8 cellular contexts compared by ENCODE assay signal in the genomic region with DNA sequence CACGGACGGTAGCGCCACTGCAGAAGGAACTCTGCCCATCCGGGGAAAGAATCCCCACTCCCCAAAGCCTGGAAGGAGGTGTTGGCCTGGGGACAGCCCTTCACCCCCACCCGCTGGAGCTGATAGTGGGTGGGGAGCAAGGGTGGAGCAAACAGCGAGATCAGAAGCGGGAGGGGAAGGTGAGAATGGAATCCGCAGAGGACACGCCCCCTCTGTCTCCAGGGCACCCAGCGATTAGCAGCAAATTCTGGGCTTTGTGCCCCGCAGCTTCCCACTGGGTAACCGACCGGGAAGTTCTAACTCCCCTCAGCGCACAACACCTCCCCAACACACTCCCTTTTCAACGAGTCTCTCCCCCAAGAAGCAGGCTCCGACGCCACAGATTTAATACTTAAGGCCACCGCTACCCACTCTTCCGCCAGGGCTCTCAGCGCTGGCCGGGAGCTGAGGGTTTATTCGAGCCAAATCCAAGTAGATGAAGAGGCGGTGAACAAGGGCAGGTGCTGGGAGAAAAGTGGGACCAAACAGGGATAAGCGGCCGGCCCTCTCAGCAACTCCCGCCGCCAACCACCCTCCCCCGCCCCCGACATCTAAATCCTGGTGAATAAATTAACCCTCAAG. TPM values are rescaled to one million over a fixed set of nuclear protein-coding genes. Genes with fewer than 3 reads are reported as not detected.
A peak's percentile ranks its signal among the peaks of the same experiment; 100 is the strongest.
DNase-seq lines count a peak whose midpoint lies in the region; ATAC-seq and TF ChIP-seq lines count a peak whose summit lies in the region.

No MANE protein-coding gene starts in this region.

- RAD21 ChIA-PET in HCT116 (lab: Charles Lee; ENCODE audit: low non-redundant PET in 1 of 2, low total read pairs in 2 of 2, uncharacterized antibody in 2 of 2, unreplicated experiment in 2 of 2): no interaction called here

- peak overlapping the region; percentile 73 for H3K9ac ChIP-seq in HCT116 (ENCODE audit: low read length)
- H3K9ac ChIP-seq in mesendoderm (ENCODE audit: low read length): peak overlapping the region; percentile 83

- no peak overlapping the region for H2BK120ac ChIP-seq in mesendoderm (ENCODE audit: low read depth, low read length)

- H3K4me1 ChIP-seq in HCT116 (ENCODE audit: control insufficient read depth in 1 of 2, insufficient read depth in 2 of 2, low read length in 2 of 2): peaks cover 29 to 37% of the 10 kb centered on the region in 2 experiments
- H3K4me1 ChIP-seq in RWPE2 (ENCODE audit: insufficient read depth, poor library complexity, severe bottlenecking): peaks cover 4% of the 10 kb centered on the region
- H3K4me1 ChIP-seq in effector memory CD4-positive, alpha-beta T cell (ENCODE audit: control insufficient read depth, insufficient read depth, low read length, poor library complexity, severe bottlenecking): peaks cover 19% of the 10 kb centered on the region
- H3K4me1 ChIP-seq in mesendoderm (ENCODE audit: control insufficient read depth, low read depth, low read length): peaks cover 10% of the 10 kb centered on the region
- H3K4me1 ChIP-seq in urinary bladder (ENCODE audit: insufficient read depth): no peaks in the 10 kb centered on the region

- no peak overlapping the region for H4K8ac ChIP-seq in mesendoderm (ENCODE audit: low read depth, low read length)

- BruUV-seq in HCT116 (replicated peaks; lab: Mats Ljungman, UMichigan): TSS peak; percentile 41

- peak overlapping the region; percentile 93 for H3K56ac ChIP-seq in mesendoderm (ENCODE audit: low read length)

- DNase-seq in Ammon's horn (ENCODE audit: low spot score) (peak; percentile 79), HCT116 (ENCODE audit: low read depth, low spot score) (no peak), RWPE2 (ENCODE audit: low spot score) (no peak), mesendoderm (peak; percentile 80)
- DNase-seq in effector memory CD4-positive, alpha-beta T cell: peak in 1 of 3 donors; percentile 5

- no peak overlapping the region for H2BK5ac ChIP-seq in mesendoderm (ENCODE audit: low read length)

- H3K4me3 ChIP-seq in HCT116 (replicated peaks in 1 of 2; ENCODE audit: low read depth in 1 of 2, low read length in 2 of 2): peak overlapping the region; percentile 69 to 72
- peak overlapping the region; percentile 61 for H3K4me3 ChIP-seq in RWPE2 (ENCODE audit: severe bottlenecking)
- peak overlapping the region; percentile 82 for H3K4me3 ChIP-seq in effector memory CD4-positive, alpha-beta T cell (ENCODE audit: insufficient read depth, low read depth, low read length, poor library complexity, severe bottlenecking)
- H3K4me3 ChIP-seq in mesendoderm (ENCODE audit: low read length): peak overlapping the region; percentile 76
- H3K4me3 ChIP-seq in urinary bladder (ENCODE audit: low read depth, low read length): peak overlapping the region; percentile 81

- TF ChIP-seq CTCF in HCT116 (IDR thresholded peaks at IDR 0.05 in 2 of 3, conservative IDR thresholded peaks at IDR 0.05 in 1 of 3; ENCODE audit: borderline replicate concordance in 1 of 3, insufficient read depth in 1 of 3, low read depth in 2 of 3, low read length in 2 of 3) (no peak), RWPE2 (IDR thresholded peaks at IDR 0.05; ENCODE audit: poor library complexity, severe bottlenecking) (no peak)

- CTCF ChIA-PET in HCT116 (lab: Charles Lee): interaction anchor here (0.7 kb wide), 1 partner anchor 19 kb away, joined by 3 read pairs; no protein-coding TSS in a partner anchor

- ATAC-seq in HCT116 (peak; percentile 39), RWPE2 (ENCODE audit: low read depth) (peak; percentile 19), GM18861 (IDR thresholded peaks at IDR 0.05; ENCODE audit: unreplicated experiment) (no peak), GM21423 (IDR thresholded peaks at IDR 0.05; ENCODE audit: unreplicated experiment) (no peak)

- H3K4me2 ChIP-seq in HCT116 (ENCODE audit: low read length): peak overlapping the region; percentile 96
- H3K4me2 ChIP-seq in mesendoderm (ENCODE audit: low read length): peak overlapping the region; percentile 94

- intact Hi-C loops in HCT116 (cut with micrococcal nuclease): loop anchor here (2.0 kb wide), 1 partner anchor 72 kb away; a partner anchor contains a TSS

- H4K5ac ChIP-seq in mesendoderm (ENCODE audit: low read length): no peak overlapping the region

- no peak for TF ChIP-seq RAD21 in HCT116 (IDR thresholded peaks at IDR 0.05; ENCODE audit: low read depth)

- H3K18ac ChIP-seq in mesendoderm (ENCODE audit: low read length): peak overlapping the region; percentile 91

- no peaks in the 10 kb centered on the region for H3K9me2 ChIP-seq in HCT116 (ENCODE audit: insufficient read depth)

- no peaks in the 10 kb centered on the region for H3K27me3 ChIP-seq in HCT116 (ENCODE audit: insufficient read depth, low read length)
- H3K27me3 ChIP-seq in RWPE2 (ENCODE audit: insufficient read depth, poor library complexity, severe bottlenecking): no peaks in the 10 kb centered on the region
- H3K27me3 ChIP-seq in effector memory CD4-positive, alpha-beta T cell (replicated peaks; ENCODE audit: control insufficient read depth, insufficient read depth, low read length, poor library complexity, severe bottlenecking): no peaks in the 10 kb centered on the region
- no peaks in the 10 kb centered on the region for H3K27me3 ChIP-seq in mesendoderm (ENCODE audit: insufficient read depth, low read length, poor library complexity)

- H3K36me3 ChIP-seq in HCT116 (ENCODE audit: control insufficient read depth in 1 of 2, insufficient read depth in 2 of 2, low read length in 2 of 2) (no peaks in the 10 kb centered on the region), RWPE2 (ENCODE audit: low read depth) (no peaks in the 10 kb centered on the region), mesendoderm (ENCODE audit: control insufficient read depth, insufficient read depth, low read length) (no peaks in the 10 kb centered on the region), urinary bladder (ENCODE audit: insufficient read depth) (no peaks in the 10 kb centered on the region)
- H3K36me3 ChIP-seq in effector memory CD4-positive, alpha-beta T cell (ENCODE audit: control insufficient read depth, insufficient read depth, low read length): no peaks in the 10 kb centered on the region

- peak overlapping the region; percentile 29 for H3K23ac ChIP-seq in mesendoderm (ENCODE audit: low read length)

- H3K79me2 ChIP-seq in HCT116 (ENCODE audit: insufficient read depth, low read length) (peaks cover 7% of the 10 kb centered on the region; the same call in 1 of the 2 replicates), mesendoderm (ENCODE audit: control insufficient read depth, insufficient read depth, low read length) (peaks cover 15% of the 10 kb centered on the region)

- H3K9me3 ChIP-seq in HCT116 (ENCODE audit: control insufficient read depth in 1 of 2, insufficient read depth in 1 of 2, low read depth in 1 of 2, low read length in 2 of 2) (no peaks in the 10 kb centered on the region), RWPE2 (ENCODE audit: severe bottlenecking) (no peaks in the 10 kb centered on the region)
- no peaks in the 10 kb centered on the region for H3K9me3 ChIP-seq in effector memory CD4-positive, alpha-beta T cell (ENCODE audit: control insufficient read depth, low read length)

- no peak overlapping the region for H2BK15ac ChIP-seq in mesendoderm (replicated peaks; ENCODE audit: low read depth)

- H2AFZ ChIP-seq in HCT116 (ENCODE audit: low read depth, low read length, poor library complexity, severe bottlenecking): no peak overlapping the region

- no peak for TF ChIP-seq POLR2A in HCT116 (IDR thresholded peaks at IDR 0.05; ENCODE audit: borderline replicate concordance, extremely low read depth, insufficient read depth, insufficient read length)

- peak overlapping the region; percentile 75 for H3K27ac ChIP-seq in HCT116 (ENCODE audit: low read depth, low read length)
- peak overlapping the region; percentile 55 for H3K27ac ChIP-seq in RWPE2 (ENCODE audit: poor library complexity, severe bottlenecking)
- peak overlapping the region; percentile 53 for H3K27ac ChIP-seq in effector memory CD4-positive, alpha-beta T cell (ENCODE audit: insufficient read depth, low read length, poor library complexity, severe bottlenecking)
- H3K27ac ChIP-seq in mesendoderm (ENCODE audit: low read depth, low read length): peak overlapping the region; percentile 83
- H3K27ac ChIP-seq in urinary bladder (ENCODE audit: low read depth): no peak overlapping the region

- POLR2A ChIA-PET in HCT116 (lab: Charles Lee): no interaction called here

- H2AK5ac ChIP-seq in mesendoderm (ENCODE audit: low read length): no peak overlapping the region

- H3K79me1 ChIP-seq in mesendoderm (ENCODE audit: low read length): peaks cover 12% of the 10 kb centered on the region

- WGBS in mesendoderm (ENCODE audit: extremely low coverage, insufficient coverage, low lambda C conversion rate): no CpG with 5 or more reads among the region's 29 CpGs
- WGBS in urinary bladder: 8% methylated on average over 29 of the region's 29 CpGs

- peaks cover 3% of the 10 kb centered on the region; the same call in 1 of the 2 replicates for H4K20me1 ChIP-seq in HCT116 (ENCODE audit: insufficient read depth)

- peak overlapping the region; percentile 92 for H3K4ac ChIP-seq in mesendoderm (ENCODE audit: low read depth, low read length)

TF ChIP-seq in HCT116, 20 proteins besides CTCF, POLR2A, EP300 and RAD21 (continues in another document):
- TF ChIP-seq, protein P1, sequence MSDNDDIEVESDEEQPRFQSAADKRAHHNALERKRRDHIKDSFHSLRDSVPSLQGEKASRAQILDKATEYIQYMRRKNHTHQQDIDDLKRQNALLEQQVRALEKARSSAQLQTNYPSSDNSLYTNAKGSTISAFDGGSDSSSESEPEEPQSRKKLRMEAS (IDR thresholded peaks at IDR 0.05): no peak
- TF ChIP-seq ZNF274 (IDR thresholded peaks at IDR 0.05; ENCODE audit: low read depth, low read length): no peak
- no peak for TF ChIP-seq TCF7L2 (IDR thresholded peaks at IDR 0.05; ENCODE audit: borderline replicate concordance, extremely low read depth, insufficient read depth, insufficient read length)
- no peak for TF ChIP-seq CEBPB (IDR thresholded peaks at IDR 0.05; ENCODE audit: low read depth)
- no peak for TF ChIP-seq FOSL1 (IDR thresholded peaks at IDR 0.05; ENCODE audit: low read depth)
- no peak for TF ChIP-seq EZH2 (IDR thresholded peaks at IDR 0.05)
- TF ChIP-seq CBX3 (IDR thresholded peaks at IDR 0.05; ENCODE audit: low read depth): no peak
- TF ChIP-seq ELF1 (IDR thresholded peaks at IDR 0.05; ENCODE audit: borderline replicate concordance, low read depth): no peak
- no peak for TF ChIP-seq POLR2AphosphoS5 (IDR thresholded peaks at IDR 0.05; ENCODE audit: low read depth, low read length)
- no peak for TF ChIP-seq SRF (IDR thresholded peaks at IDR 0.05; ENCODE audit: low read depth)

RNA-seq across cellular contexts. Expression of a gene that starts 1.3 kb away (rescaled TPM):
- 38.7 TPM for total RNA-seq in HCT116 (2021; ENCODE audit: unreplicated experiment)
- 25.5 and 28.2 TPM in 2 replicates for polyA plus RNA-seq in HCT116 (2012)
- polyA plus RNA-seq in mesendoderm (2013, experiment 1 of 2): 29.6 TPM
- 31.1 TPM for polyA plus RNA-seq in mesendoderm (2013, experiment 2 of 2)
- total RNA-seq in urinary bladder: 14.6 TPM
- 34.3 TPM for polyA plus RNA-seq in urinary bladder

RNA-seq across cellular contexts. Expression of a gene that starts 18.2 kb away (rescaled TPM):
- total RNA-seq in HCT116 (2021; ENCODE audit: unreplicated experiment) (0.17 TPM), urinary bladder (not detected)
- not detected in 2 replicates for polyA plus RNA-seq in HCT116 (2012)
- polyA plus RNA-seq in mesendoderm (2013, experiment 1 of 2): not detected
- not detected for polyA plus RNA-seq in mesendoderm (2013, experiment 2 of 2)
- polyA plus RNA-seq in urinary bladder: 0.08 TPM

Comparison
In these comparisons a context has a peak if more than half of its experiments do, and no peak if none do; other contexts are left out.
1. DNase-seq: peak in Ammon's horn (single experiment) and mesendoderm (single experiment); none in HCT116 (single experiment) and RWPE2 (single experiment).
2. ATAC-seq: peak in HCT116 (single experiment) and RWPE2 (single experiment); none in GM18861 (single experiment) and GM21423 (single experiment).
3. Peak in every context shown above with its lines, with median percentiles within 50 percentile points of each other: H3K4me3 ChIP-seq.